In genomic region chr19:18507727-18508440, GRCh38 we compare ENCODE assay signal across 10 cellular contexts. TPM values are rescaled to one million over a fixed set of nuclear protein-coding genes. Genes with fewer than 3 reads are reported as not detected.
DNase-seq lines count a peak whose midpoint lies in the region; ATAC-seq and TF ChIP-seq lines count a peak whose summit lies in the region.
"Had no signal": no experiment of that assay in that cellular context is flagged by ENCODE, and none has a peak within 500 bp of the region (broad histone marks: within the 10 kb centered on the region; RNA-seq: fewer than 3 reads in every experiment).

No MANE protein-coding gene starts in this region.

- H3K4me3 Mint-ChIP-seq in activated T-cell treated with anti-CD3 and anti-CD28 coated beads, Interleukin-2, amount 50 U/mL, for 4 hours: peak overlapping the region; percentile 37
- H3K4me3 Mint-ChIP-seq in dendritic cell treated with granulocyte-macrophage colony-stimulating factor and Interleukin-4, amounts not matched to agents 40 ng/mL and 50 ng/mL, for 4 days: no peak overlapping the region
- no peak overlapping the region for H3K4me3 Mint-ChIP-seq in type B pancreatic cell
- H3K4me3 Mint-ChIP-seq: neural crest cell had no signal

- DNase-seq in activated T-cell treated with anti-CD3 and anti-CD28 coated beads, Interleukin-2, amount 50 U/mL, for 4 hours: no peak
- DNase-seq in activated T-cell treated with anti-CD3 and anti-CD28 coated beads for 4 hours (no peak), lung microvascular endothelial cell (ENCODE audit: low read depth in 2 of 2) (peak; percentile 46 to 56), type B pancreatic cell (ENCODE audit: extremely low spot score, unreplicated experiment) (no peak), NCI-H748 (lab: John Stamatoyannopoulos, UW; ENCODE audit: unreplicated experiment) (no peak), amniotic stem cell (lab: John Stamatoyannopoulos, UW) (no peak)
- DNase-seq: NCI-H187 treated with DMSO at 0.1 percent for 48 hours had no signal

- H3K27me3 Mint-ChIP-seq in activated T-cell treated with anti-CD3 and anti-CD28 coated beads, Interleukin-2, amount 50 U/mL, for 4 hours (ENCODE audit: low read depth): no peaks in the 10 kb centered on the region
- no peaks in the 10 kb centered on the region for H3K27me3 Mint-ChIP-seq in dendritic cell treated with granulocyte-macrophage colony-stimulating factor and Interleukin-4, amounts not matched to agents 40 ng/mL and 50 ng/mL, for 4 days
- H3K27me3 Mint-ChIP-seq in type B pancreatic cell: no peaks in the 10 kb centered on the region

- peaks cover 76% of the 10 kb centered on the region for H3K4me1 Mint-ChIP-seq in activated T-cell treated with anti-CD3 and anti-CD28 coated beads, Interleukin-2, amount 50 U/mL, for 4 hours (ENCODE audit: low read depth)
- peaks cover 96% of the 10 kb centered on the region for H3K4me1 Mint-ChIP-seq in dendritic cell treated with granulocyte-macrophage colony-stimulating factor and Interleukin-4, amounts not matched to agents 40 ng/mL and 50 ng/mL, for 4 days (ENCODE audit: low read depth)
- peaks cover 35% of the 10 kb centered on the region for H3K4me1 Mint-ChIP-seq in type B pancreatic cell (ENCODE audit: unreplicated experiment)

- TF ChIP-seq CTCF in type B pancreatic cell (conservative IDR thresholded peaks at IDR 0.05): no peak

- H3K36me3 Mint-ChIP-seq in activated T-cell treated with anti-CD3 and anti-CD28 coated beads, Interleukin-2, amount 50 U/mL, for 4 hours (ENCODE audit: insufficient read depth): no peaks in the 10 kb centered on the region
- peaks cover 45% of the 10 kb centered on the region for H3K36me3 Mint-ChIP-seq in dendritic cell treated with granulocyte-macrophage colony-stimulating factor and Interleukin-4, amounts not matched to agents 40 ng/mL and 50 ng/mL, for 4 days (ENCODE audit: low read depth)
- no peaks in the 10 kb centered on the region for H3K36me3 Mint-ChIP-seq in type B pancreatic cell

- H3K9me3 Mint-ChIP-seq in activated T-cell treated with anti-CD3 and anti-CD28 coated beads, Interleukin-2, amount 50 U/mL, for 4 hours: no peaks in the 10 kb centered on the region
- H3K9me3 Mint-ChIP-seq in dendritic cell treated with granulocyte-macrophage colony-stimulating factor and Interleukin-4, amounts not matched to agents 40 ng/mL and 50 ng/mL, for 4 days: no peaks in the 10 kb centered on the region
- no peaks in the 10 kb centered on the region for H3K9me3 Mint-ChIP-seq in type B pancreatic cell
- H3K9me3 Mint-ChIP-seq: neural crest cell had no signal

- no peak for ATAC-seq in activated T-cell treated with anti-CD3 and anti-CD28 coated beads, Interleukin-2, amount 50 U/mL, for 4 hours
- no peak for ATAC-seq in HG03565 (IDR thresholded peaks at IDR 0.05; ENCODE audit: unreplicated experiment)

- H3K27ac Mint-ChIP-seq in dendritic cell treated with granulocyte-macrophage colony-stimulating factor and Interleukin-4, amounts not matched to agents 40 ng/mL and 50 ng/mL, for 4 days: peak overlapping the region; percentile 86
- H3K27ac Mint-ChIP-seq in type B pancreatic cell: peak overlapping the region; percentile 71

- intact Hi-C loops in dendritic cell treated with granulocyte-macrophage colony-stimulating factor and Interleukin-4, amounts not matched to agents 40 ng/mL and 50 ng/mL, for 4 days (cut with micrococcal nuclease): no loop called here

RNA-seq across cellular contexts. Expression of gene ELL, which starts 14.0 kb away (rescaled TPM):
- 10 to 100 TPM; 25.6 to 32.5 (median 28.8) TPM for total RNA-seq in activated T-cell treated with anti-CD3 and anti-CD28 coated beads, Interleukin-2, amount 50 U/mL, for 4 hours
- total RNA-seq in lung microvascular endothelial cell (10.0 and 17.1 TPM in 2 replicates), type B pancreatic cell (ENCODE audit: low replicate concordance) (13.6 and 16.7 TPM in 2 replicates)

RNA-seq across cellular contexts. Expression of gene FKBP8, which starts 35.5 kb away (rescaled TPM):
- total RNA-seq in activated T-cell treated with anti-CD3 and anti-CD28 coated beads, Interleukin-2, amount 50 U/mL, for 4 hours: 100 to 1,000 TPM; 155 to 163 (median 155) TPM
- total RNA-seq in lung microvascular endothelial cell: 137 and 167 TPM in 2 replicates
- 151 and 191 TPM in 2 replicates for total RNA-seq in type B pancreatic cell (ENCODE audit: low replicate concordance)

RNA-seq across cellular contexts. Expression of gene KXD1, which starts 49.8 kb away (rescaled TPM):
- total RNA-seq in activated T-cell treated with anti-CD3 and anti-CD28 coated beads, Interleukin-2, amount 50 U/mL, for 4 hours: 100 to 1,000 TPM; 112 to 129 (median 126) TPM
- total RNA-seq in lung microvascular endothelial cell (39.5 and 53.4 TPM in 2 replicates), type B pancreatic cell (ENCODE audit: low replicate concordance) (72.9 and 73.9 TPM in 2 replicates)

Comparison
In these comparisons a context has a peak if more than half of its experiments do, and no peak if none do; other contexts are left out.
1. DNase-seq: peak in lung microvascular endothelial cell (2 of 2); none in activated T-cell treated with anti-CD3 and anti-CD28 coated beads, Interleukin-2, amount 50 U/mL, for 4 hours (single experiment), activated T-cell treated with anti-CD3 and anti-CD28 coated beads for 4 hours (single experiment), type B pancreatic cell (single experiment), NCI-H748 (single experiment) and amniotic stem cell (single experiment).